13 cellular contexts compared by ENCODE assay signal in genomic region chr7:101166909-101167644, GRCh38. TPM values are rescaled to one million over a fixed set of nuclear protein-coding genes. Genes with fewer than 3 reads are reported as not detected.
DNase-seq lines count a peak whose midpoint lies in the region; ATAC-seq and TF ChIP-seq lines count a peak whose summit lies in the region.
"Had no signal": no experiment of that assay in that cellular context is flagged by ENCODE, and none has a peak within 500 bp of the region (broad histone marks: within the 10 kb centered on the region; RNA-seq: fewer than 3 reads in every experiment).

No MANE protein-coding gene starts in this region.

- no peak overlapping the region for H2AFZ ChIP-seq in DND-41 (ENCODE audit: low read depth, low read length)
- H2AFZ ChIP-seq: GM23248 had no signal

- H3K27me3 ChIP-seq in DND-41 (ENCODE audit: insufficient read depth, low read length, poor library complexity) (peaks cover 17% of the 10 kb centered on the region), NT2/D1 (ENCODE audit: insufficient read depth, insufficient read length) (peaks cover 58% of the 10 kb centered on the region)

- no peaks in the 10 kb centered on the region for H3K36me3 Mint-ChIP-seq in glutamatergic neuron (ENCODE audit: unreplicated experiment)
- H3K36me3 Mint-ChIP-seq in activated CD4-positive, alpha-beta memory T cell treated with anti-CD3 and anti-CD28 coated beads for 36 hours, result peaks cover 1% of the 10 kb centered on the region

- H3K9me3 Mint-ChIP-seq in glutamatergic neuron (ENCODE audit: unreplicated experiment), result peaks cover 15% of the 10 kb centered on the region
- no peaks in the 10 kb centered on the region for H3K9me3 Mint-ChIP-seq in activated CD4-positive, alpha-beta memory T cell treated with anti-CD3 and anti-CD28 coated beads for 36 hours
- H3K9me3 Mint-ChIP-seq: stimulated activated memory B cell treated with anti-CD40 and anti-IgM and Interleukin-4, amounts not matched to agents 10 μg/mL and 1 μg/mL and 100 μg/mL, for 72 hours had no signal

- H4K20me1 ChIP-seq in DND-41 (ENCODE audit: insufficient read depth, low read length), result peaks cover 62% of the 10 kb centered on the region

- DNase-seq in DND-41, result peak; percentile 57
- DNase-seq in NT2/D1 (ENCODE audit: low read depth, low spot score), result peak; percentile 85
- DNase-seq in glutamatergic neuron, result peak; percentile 54
- no peak for DNase-seq in posterior cingulate gyrus
- DNase-seq in activated CD4-positive, alpha-beta memory T cell treated with anti-CD3 and anti-CD28 coated beads for 36 hours, result no peak
- DNase-seq: activated CD8-positive, alpha-beta memory T cell treated with anti-CD3 and anti-CD28 coated beads, Interleukin-2, amount 50 U/mL, for 48 hours; cerebellar nuclear complex; GM23248; NCI-H1092 treated with DMSO at 0.1 percent for 48 hours had no signal

- H3K9me3 ChIP-seq in DND-41 (ENCODE audit: insufficient read depth, low read length, severe bottlenecking) (no peaks in the 10 kb centered on the region), NT2/D1 (ENCODE audit: insufficient read depth, low read length) (no peaks in the 10 kb centered on the region)

- H3K79me2 ChIP-seq in DND-41 (ENCODE audit: insufficient read depth, low read length), result peaks cover 3% of the 10 kb centered on the region

- ATAC-seq in DND-41 (ENCODE audit: insufficient read depth, low read depth) (no peak), GM18873 (IDR thresholded peaks at IDR 0.05; ENCODE audit: low FRiP score, unreplicated experiment) (no peak), HG02870 (IDR thresholded peaks at IDR 0.05; ENCODE audit: unreplicated experiment) (no peak)
- ATAC-seq: stimulated activated memory B cell treated with anti-CD40 and anti-IgM and Interleukin-4, amounts not matched to agents 10 μg/mL and 1 μg/mL and 100 μg/mL, for 72 hours had no signal

- peak overlapping the region; percentile 77 for H3K4me3 Mint-ChIP-seq in glutamatergic neuron (ENCODE audit: unreplicated experiment)
- no peak overlapping the region for H3K4me3 Mint-ChIP-seq in activated CD4-positive, alpha-beta memory T cell treated with anti-CD3 and anti-CD28 coated beads for 36 hours
- H3K4me3 Mint-ChIP-seq: stimulated activated memory B cell treated with anti-CD40 and anti-IgM and Interleukin-4, amounts not matched to agents 10 μg/mL and 1 μg/mL and 100 μg/mL, for 72 hours had no signal

- H3K4me1 Mint-ChIP-seq in glutamatergic neuron (ENCODE audit: low read depth, unreplicated experiment), result peaks cover 39% of the 10 kb centered on the region
- peaks cover 70% of the 10 kb centered on the region for H3K4me1 Mint-ChIP-seq in activated CD4-positive, alpha-beta memory T cell treated with anti-CD3 and anti-CD28 coated beads for 36 hours (ENCODE audit: low read depth)

- H3K27ac Mint-ChIP-seq in glutamatergic neuron (ENCODE audit: unreplicated experiment), result no peak overlapping the region
- H3K27ac Mint-ChIP-seq in activated CD4-positive, alpha-beta memory T cell treated with anti-CD3 and anti-CD28 coated beads for 36 hours, result no peak overlapping the region
- H3K27ac Mint-ChIP-seq: stimulated activated memory B cell treated with anti-CD40 and anti-IgM and Interleukin-4, amounts not matched to agents 10 μg/mL and 1 μg/mL and 100 μg/mL, for 72 hours had no signal

- TF ChIP-seq CTCF in 22Rv1 (IDR thresholded peaks at IDR 0.05) (no peak), DND-41 (IDR thresholded peaks at IDR 0.05; ENCODE audit: borderline replicate concordance, extremely low read depth, low read length, poor library complexity, severe bottlenecking) (no peak), glutamatergic neuron (IDR thresholded peaks at IDR 0.05; ENCODE audit: partially characterized antibody, unreplicated experiment) (no peak)

- POLR2A ChIA-PET in activated CD4-positive, alpha-beta memory T cell treated with anti-CD3 and anti-CD28 coated beads for 36 hours (lab: Charles Lee), result no interaction called here

- H3K27ac ChIP-seq in 22Rv1 (peak overlapping the region; percentile 100), DND-41 (ENCODE audit: low read length) (no peak overlapping the region)
- H3K27ac ChIP-seq: GM23248 had no signal

- H3K4me1 ChIP-seq in DND-41 (ENCODE audit: insufficient read depth, low read length) (peaks cover 83% of the 10 kb centered on the region), NT2/D1 (ENCODE audit: insufficient read depth, insufficient read length) (peaks cover 15% of the 10 kb centered on the region)

- H3K4me2 ChIP-seq in DND-41 (ENCODE audit: insufficient read depth, low read length), result peak overlapping the region; percentile 46

- intact Hi-C loops in posterior cingulate gyrus (cut with DNase I), result no loop called here
- intact Hi-C loops in activated CD4-positive, alpha-beta memory T cell treated with anti-CD3 and anti-CD28 coated beads for 36 hours (cut with micrococcal nuclease), result no loop called here

- H3K9ac ChIP-seq in DND-41 (ENCODE audit: low read depth, low read length) (no peak overlapping the region), NT2/D1 (ENCODE audit: insufficient read length, low read depth) (peak overlapping the region; percentile 6)
- H3K9ac ChIP-seq: GM23248 had no signal

- peaks cover 59% of the 10 kb centered on the region for H3K27me3 Mint-ChIP-seq in glutamatergic neuron (ENCODE audit: unreplicated experiment)
- H3K27me3 Mint-ChIP-seq in activated CD4-positive, alpha-beta memory T cell treated with anti-CD3 and anti-CD28 coated beads for 36 hours, result peaks cover 73% of the 10 kb centered on the region

- H3K36me3 ChIP-seq in DND-41 (ENCODE audit: insufficient read depth, low read length) (no peaks in the 10 kb centered on the region), NT2/D1 (ENCODE audit: insufficient read depth, insufficient read length, low read length) (no peaks in the 10 kb centered on the region)

- CTCF ChIA-PET in activated CD4-positive, alpha-beta memory T cell treated with anti-CD3 and anti-CD28 coated beads for 36 hours (lab: Charles Lee), result interaction anchor here (2.7 kb wide), 1 partner anchor 23 kb away, joined by 20 read pairs; no protein-coding TSS in a partner anchor

- H3K4me3 ChIP-seq in DND-41 (ENCODE audit: low read depth in 1 of 2, low read length in 2 of 2) (0 out of 4 replicates have a peak overlapping the region, but pooled peaks of 1 of the 2 experiments have one; percentile 13), NT2/D1 (ENCODE audit: insufficient read length, low read depth) (peak overlapping the region; percentile 34)
- H3K4me3 ChIP-seq: GM23248 had no signal

RNA-seq across cellular contexts. Expression of gene VGF, which starts 1.7 kb away (rescaled TPM):
- 8.4 TPM for total RNA-seq in glutamatergic neuron (ENCODE audit: unreplicated experiment)
- total RNA-seq in activated CD4-positive, alpha-beta memory T cell treated with anti-CD3 and anti-CD28 coated beads for 36 hours, result not detected
- total RNA-seq: GM23248 had no signal

RNA-seq across cellular contexts. Expression of gene AP1S1, which starts 12.8 kb away (rescaled TPM):
- 50.4 TPM for total RNA-seq in glutamatergic neuron (ENCODE audit: unreplicated experiment)
- 10 to 100 TPM; 41.1 to 44.7 TPM for total RNA-seq in activated CD4-positive, alpha-beta memory T cell treated with anti-CD3 and anti-CD28 coated beads for 36 hours

RNA-seq across cellular contexts. Expression of gene NAT16, which starts 13.0 kb away (rescaled TPM):
- 2.4 TPM for total RNA-seq in glutamatergic neuron (ENCODE audit: unreplicated experiment)
- total RNA-seq in activated CD4-positive, alpha-beta memory T cell treated with anti-CD3 and anti-CD28 coated beads for 36 hours, result not detected
- total RNA-seq: GM23248 had no signal

RNA-seq across cellular contexts. Expression of gene MOGAT3, which starts 33.8 kb away (rescaled TPM):
- total RNA-seq in glutamatergic neuron (ENCODE audit: unreplicated experiment), result not detected
- total RNA-seq in activated CD4-positive, alpha-beta memory T cell treated with anti-CD3 and anti-CD28 coated beads for 36 hours, result not detected
- total RNA-seq: GM23248 had no signal

RNA-seq across cellular contexts. Expression of gene SERPINE1, which starts 40.2 kb away (rescaled TPM):
- total RNA-seq in glutamatergic neuron (ENCODE audit: unreplicated experiment), result not detected
- total RNA-seq in activated CD4-positive, alpha-beta memory T cell treated with anti-CD3 and anti-CD28 coated beads for 36 hours, result under 1 TPM in 1 of 2 experiments, not detected in 1; 0.12 TPM

Comparison
In these comparisons a context has a peak if more than half of its experiments do, and no peak if none do; other contexts are left out.
1. DNase-seq: peak in DND-41 (single experiment), NT2/D1 (single experiment) and glutamatergic neuron (single experiment); none in posterior cingulate gyrus (0 of 10) and activated CD4-positive, alpha-beta memory T cell treated with anti-CD3 and anti-CD28 coated beads for 36 hours (single experiment).